In the genomic region with DNA sequence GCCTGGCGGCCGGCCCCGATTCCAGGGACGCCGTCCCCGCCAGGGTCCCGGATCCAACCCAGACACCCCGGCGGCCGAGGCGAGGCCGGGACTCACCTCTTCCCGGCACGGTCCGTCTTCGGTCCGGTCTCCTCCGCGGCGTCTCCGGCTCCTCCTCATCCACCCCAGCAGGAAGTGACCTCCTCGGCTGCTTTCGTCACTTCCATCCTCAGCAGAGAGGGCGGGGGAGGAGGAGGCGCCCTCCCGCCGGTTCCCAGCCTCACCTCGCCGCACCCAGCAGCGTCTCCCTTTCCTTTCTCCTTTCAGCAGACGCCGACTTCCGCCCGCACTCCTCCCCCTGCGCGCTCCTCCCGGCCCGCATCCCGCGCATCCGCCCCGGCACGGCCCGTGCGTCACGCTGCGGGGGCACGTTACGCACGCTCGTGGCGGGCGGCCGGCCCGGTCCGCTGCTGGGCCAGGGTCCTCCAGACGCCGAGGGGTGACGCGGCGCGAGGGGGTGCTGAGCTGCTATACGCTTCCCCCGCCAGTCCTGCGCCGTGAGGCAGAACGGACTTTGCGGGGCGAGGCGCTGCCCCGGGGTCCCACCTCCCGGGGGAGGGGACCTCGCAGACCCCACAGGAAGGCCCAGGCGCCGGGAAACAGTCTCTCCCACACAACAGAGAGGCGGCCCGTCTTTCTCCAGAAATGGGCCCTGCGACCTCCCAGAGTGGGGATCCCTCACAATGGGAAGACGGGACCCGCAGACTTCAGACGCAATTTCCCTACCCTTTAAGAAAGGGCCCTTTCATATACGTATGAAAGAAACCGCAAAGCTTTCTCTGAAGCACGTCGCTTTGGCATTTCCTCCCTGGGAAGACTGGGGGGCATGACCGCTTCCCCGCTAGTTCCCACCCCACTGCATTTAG, we compare ENCODE assay signal across 8 cellular contexts.
A peak's percentile ranks its signal among the peaks of the same experiment; 100 is the strongest.
DNase-seq lines count a peak whose midpoint lies in the region; ATAC-seq and TF ChIP-seq lines count a peak whose summit lies in the region.

A gene (minus strand): TSS at position 176 of the 905 bp plus-strand sequence. CDS start 2,043 bp downstream, outside the sequence.

- H3K4me3 ChIP-seq in astrocyte of the cerebellum (ENCODE audit: low read depth, low read length) (peak within 1 kb of the TSS; percentile 97), retinal pigment epithelial cell (ENCODE audit: low read length) (peak within 1 kb of the TSS; percentile 96)

- TF ChIP-seq CTCF in astrocyte of the cerebellum (IDR thresholded peaks at IDR 0.05; ENCODE audit: low read depth, low read length, missing control alignments) (no peak), retinal pigment epithelial cell (conservative IDR thresholded peaks at IDR 0.05; ENCODE audit: low read depth, low read length) (no peak)

- ATAC-seq in GM18499 (IDR thresholded peaks at IDR 0.05; ENCODE audit: insufficient read depth, unreplicated experiment) (peak; percentile 61), HG02885 (IDR thresholded peaks at IDR 0.05; ENCODE audit: poor library complexity, unreplicated experiment) (peak; percentile 87)

- in situ Hi-C loops in astrocyte of the cerebellum (cut with HindIII; ENCODE audit: low sequenced_read_pairs) = no loop called here

- DNase-seq in NCI-H1930 (lab: John Stamatoyannopoulos, UW) (peak; percentile 76 to 79), T-helper 9 cell (peak; percentile 81), astrocyte of the cerebellum (ENCODE audit: low read depth) (peak; percentile 78), hippocampal formation (lab: John Stamatoyannopoulos, UW) (peak; percentile 75 to 79), retinal pigment epithelial cell (ENCODE audit: low read depth) (peak; percentile 75), cortex of kidney (lab: John Stamatoyannopoulos, UW) (no peak)
